17 cellular contexts compared by ENCODE assay signal in the genomic region with DNA sequence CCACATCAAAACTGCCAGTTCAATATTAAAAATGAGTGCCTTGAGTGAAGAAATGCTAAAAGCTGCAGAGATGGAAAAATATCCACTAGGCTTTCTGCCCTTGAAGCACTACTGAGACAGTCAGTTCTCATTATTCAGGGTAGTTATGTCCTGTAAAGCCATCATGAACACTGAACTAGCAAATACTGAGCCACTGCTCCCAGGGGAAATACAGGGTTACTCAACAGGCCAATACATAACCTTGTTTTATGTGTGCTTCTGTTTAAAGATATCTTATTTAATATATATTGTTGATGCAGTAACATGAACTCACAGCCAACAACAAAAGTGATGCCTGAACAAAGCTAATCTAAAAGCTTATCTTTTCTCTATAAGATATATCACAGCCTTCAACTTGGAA. TPM values are rescaled to one million over a fixed set of nuclear protein-coding genes. Genes with fewer than 3 reads are reported as not detected.
A peak's percentile ranks its signal among the peaks of the same experiment; 100 is the strongest.
DNase-seq lines count a peak whose midpoint lies in the region; ATAC-seq and TF ChIP-seq lines count a peak whose summit lies in the region.
"Had no signal": no experiment of that assay in that cellular context is flagged by ENCODE, and none has a peak within 500 bp of the region (broad histone marks: within the 10 kb centered on the region; RNA-seq: fewer than 3 reads in every experiment).

No MANE protein-coding gene starts in this region.

- no peak overlapping the region for H3K9ac ChIP-seq in SU-DHL-6 (ENCODE audit: low read length)
- no peak overlapping the region for H3K9ac ChIP-seq in smooth muscle cell (ENCODE audit: low read depth)
- no peak overlapping the region for H3K9ac ChIP-seq in H9 (ENCODE audit: extremely low read depth, insufficient read length, low read length)

- no peak overlapping the region for H4K91ac ChIP-seq in H9 (ENCODE audit: insufficient read length, low read depth, low read length)

- H2AFZ ChIP-seq in SU-DHL-6 (ENCODE audit: low read depth, low read length, severe bottlenecking), result no peak overlapping the region
- no peak overlapping the region for H2AFZ ChIP-seq in smooth muscle cell (ENCODE audit: low read depth)
- no peak overlapping the region for H2AFZ ChIP-seq in H9 (ENCODE audit: low read length)

- no peak for TF ChIP-seq CTCF in SU-DHL-6 (IDR thresholded peaks at IDR 0.05; ENCODE audit: insufficient read depth, low read length, poor library complexity, severe bottlenecking)
- TF ChIP-seq CTCF in fibroblast of pulmonary artery (IDR thresholded peaks at IDR 0.05; ENCODE audit: low read length, missing control alignments), result no peak
- no peak for TF ChIP-seq CTCF in smooth muscle cell (IDR thresholded peaks at IDR 0.05; ENCODE audit: borderline replicate concordance, insufficient read depth, poor library complexity, severe bottlenecking)
- no peak for TF ChIP-seq CTCF in H9 (conservative IDR thresholded peaks at IDR 0.05)

- H2AK5ac ChIP-seq in H9 (ENCODE audit: insufficient read length, low read length), result no peak overlapping the region

- H3F3A ChIP-seq in SU-DHL-6 (ENCODE audit: insufficient read depth) (peaks cover 10% of the 10 kb centered on the region; the same call in 1 of the 2 replicates), smooth muscle cell (ENCODE audit: low read depth) (no peaks in the 10 kb centered on the region)

- no peaks in the 10 kb centered on the region for H3K9me2 ChIP-seq in SU-DHL-6 (replicated peaks; ENCODE audit: insufficient read depth, low read length)

- peak overlapping the region; percentile 42; the same call in 1 of the 2 replicates for H3K27ac ChIP-seq in SU-DHL-6 (ENCODE audit: low read depth, low read length)
- H3K27ac ChIP-seq in smooth muscle cell (ENCODE audit: low read depth), result peak overlapping the region; percentile 51
- H3K27ac ChIP-seq in H9 (ENCODE audit: insufficient read length, low read depth, low read length), result no peak overlapping the region
- H3K27ac ChIP-seq: heart left ventricle, vagina had no signal

- H4K8ac ChIP-seq in H9 (replicated peaks; ENCODE audit: insufficient read length, low read depth, low read length), result no peak overlapping the region

- H3K23ac ChIP-seq in H9 (ENCODE audit: insufficient read length, low read depth, low read length), result no peak overlapping the region

- no peak overlapping the region for H3K4me3 Mint-ChIP-seq in activated naive CD4-positive, alpha-beta T cell treated with anti-CD3 and anti-CD28 coated beads, Interleukin-2, amount 50 U/mL, for 24 hours
- H3K4me3 Mint-ChIP-seq in H9, result no peak overlapping the region

- peaks cover 47% of the 10 kb centered on the region for H3K79me2 ChIP-seq in SU-DHL-6 (ENCODE audit: insufficient read depth, low read length)
- peaks cover 32% of the 10 kb centered on the region for H3K79me2 ChIP-seq in smooth muscle cell (ENCODE audit: low read depth)
- H3K79me2 ChIP-seq in H9 (ENCODE audit: insufficient read depth, low read length), result peaks cover 3% of the 10 kb centered on the region; the same call in 1 of the 2 replicates

- peak overlapping the region; percentile 0 for H3K27ac Mint-ChIP-seq in activated naive CD4-positive, alpha-beta T cell treated with anti-CD3 and anti-CD28 coated beads, Interleukin-2, amount 50 U/mL, for 24 hours
- H3K27ac Mint-ChIP-seq in H9, result 0 out of 7 replicates have a peak overlapping the region, but pooled peaks of 1 of the 3 experiments have one; percentile 87

- H4K5ac ChIP-seq in H9 (ENCODE audit: insufficient read length, low read depth, low read length), result no peak overlapping the region

- H3K4me1 ChIP-seq in smooth muscle cell (ENCODE audit: low read depth), result peaks cover 6% of the 10 kb centered on the region
- H3K4me1 ChIP-seq in H9 (ENCODE audit: insufficient read depth, low read length), result no peaks in the 10 kb centered on the region; the same call in 1 of the 2 replicates

- no peaks in the 10 kb centered on the region for H3K23me2 ChIP-seq in H9 (ENCODE audit: insufficient read length, low read depth, low read length, poor library complexity, severe bottlenecking)

- no peaks in the 10 kb centered on the region for H3K27me3 ChIP-seq in SU-DHL-6 (ENCODE audit: low read length)
- H3K27me3 ChIP-seq in smooth muscle cell (ENCODE audit: low read depth), result no peaks in the 10 kb centered on the region
- no peaks in the 10 kb centered on the region for H3K27me3 ChIP-seq in H9 (ENCODE audit: insufficient read depth, low read length)
- H3K27me3 ChIP-seq: heart left ventricle, vagina had no signal

- ATAC-seq in HG03045 (IDR thresholded peaks at IDR 0.05; ENCODE audit: unreplicated experiment), result no peak
- ATAC-seq: heart left ventricle, left ventricle myocardium superior had no signal

- no peaks in the 10 kb centered on the region for H3K9me3 ChIP-seq in SU-DHL-6 (ENCODE audit: insufficient read depth, low read length)
- no peaks in the 10 kb centered on the region for H3K9me3 ChIP-seq in smooth muscle cell (replicated peaks; ENCODE audit: low read depth)
- H3K9me3 ChIP-seq in H9 (ENCODE audit: control insufficient read depth, low read depth, low read length), result no peaks in the 10 kb centered on the region
- H3K9me3 ChIP-seq: heart left ventricle, vagina had no signal

- H3K4me3 ChIP-seq in SU-DHL-6 (ENCODE audit: insufficient read depth, low read length, poor library complexity, severe bottlenecking) (no peak overlapping the region), fibroblast of pulmonary artery (replicated peaks; ENCODE audit: low read depth, low read length) (no peak overlapping the region), smooth muscle cell (no peak overlapping the region)
- H3K4me3 ChIP-seq: heart left ventricle, vagina had no signal

- H3K4ac ChIP-seq in H9 (ENCODE audit: low read depth, low read length), result no peak overlapping the region

- no peak overlapping the region for H3K18ac ChIP-seq in H9 (ENCODE audit: insufficient read length, low read depth, low read length)

- no peak overlapping the region for H2BK5ac ChIP-seq in H9 (ENCODE audit: insufficient read length, low read length)

- H3K36me3 ChIP-seq in SU-DHL-6 (ENCODE audit: low read length) (0 out of 2 replicates have a peak, but pooled peaks cover 3% of the 10 kb centered on the region), smooth muscle cell (ENCODE audit: low read depth) (no peaks in the 10 kb centered on the region)

- H3K9me3 Mint-ChIP-seq in activated naive CD4-positive, alpha-beta T cell treated with anti-CD3 and anti-CD28 coated beads, Interleukin-2, amount 50 U/mL, for 24 hours, result no peaks in the 10 kb centered on the region
- H3K9me3 Mint-ChIP-seq in H9, result peaks cover 0 to 6% of the 10 kb centered on the region in 2 experiments; a peak in 1 of 5 replicates

- H3K36me3 Mint-ChIP-seq in activated naive CD4-positive, alpha-beta T cell treated with anti-CD3 and anti-CD28 coated beads, Interleukin-2, amount 50 U/mL, for 24 hours, result peaks cover 11% of the 10 kb centered on the region
- peaks cover 6 to 30% (median 21%) of the 10 kb centered on the region in 3 experiments; a peak in 6 of 7 replicates for H3K36me3 Mint-ChIP-seq in H9 (ENCODE audit: insufficient read depth in 1 of 3, low read depth in 3 of 3)

- H3T11ph ChIP-seq in H9 (ENCODE audit: low read length), result no peak overlapping the region

- H2BK12ac ChIP-seq in H9 (ENCODE audit: insufficient read length, low read depth, low read length), result no peak overlapping the region

- H3K56ac ChIP-seq in H9 (ENCODE audit: insufficient read length, low read depth, low read length), result no peak overlapping the region

- DNase-seq in activated naive CD4-positive, alpha-beta T cell treated with Interleukin-2 at 50 U/mL for 16 hours, result no peak
- peak; percentile 25 for DNase-seq in fibroblast of pulmonary artery (ENCODE audit: low read depth)
- no peak for DNase-seq in smooth muscle cell (lab: John Stamatoyannopoulos, UW; ENCODE audit: unreplicated experiment)
- DNase-seq in H9, result no peak
- DNase-seq in kidney tubule cell (ENCODE audit: low spot score), result no peak
- DNase-seq: activated T-cell treated with anti-CD3 and anti-CD28 coated beads, Interleukin-2, amount 50 U/mL, for 1 hour; DMS79; heart left ventricle; KG1; left ventricle myocardium superior; NCI-H146; NCI-H774; Right ventricle myocardium superior had no signal

- H4K20me1 ChIP-seq in SU-DHL-6 (ENCODE audit: low read depth, low read length), result no peaks in the 10 kb centered on the region
- no peaks in the 10 kb centered on the region for H4K20me1 ChIP-seq in smooth muscle cell (ENCODE audit: low read depth)
- H4K20me1 ChIP-seq in H9 (ENCODE audit: control insufficient read depth, insufficient read depth, insufficient read length), result no peaks in the 10 kb centered on the region

- no peak overlapping the region for H2BK15ac ChIP-seq in H9 (ENCODE audit: low read depth, low read length)

- peaks cover 45% of the 10 kb centered on the region for H3K4me1 Mint-ChIP-seq in activated naive CD4-positive, alpha-beta T cell treated with anti-CD3 and anti-CD28 coated beads, Interleukin-2, amount 50 U/mL, for 24 hours
- H3K4me1 Mint-ChIP-seq in H9, result peaks cover 3 to 10% of the 10 kb centered on the region in 2 experiments; a peak in 3 of 4 replicates

- H3K27me3 Mint-ChIP-seq in activated naive CD4-positive, alpha-beta T cell treated with anti-CD3 and anti-CD28 coated beads, Interleukin-2, amount 50 U/mL, for 24 hours, result no peaks in the 10 kb centered on the region
- no peaks in the 10 kb centered on the region for H3K27me3 Mint-ChIP-seq in H9 (ENCODE audit: low read depth)

- H3K14ac ChIP-seq in H9 (ENCODE audit: insufficient read depth, low read length), result no peak overlapping the region

- peak overlapping the region; percentile 35 for H3K4me2 ChIP-seq in SU-DHL-6 (ENCODE audit: low read depth, low read length, poor library complexity, severe bottlenecking)
- H3K4me2 ChIP-seq in smooth muscle cell, result no peak overlapping the region
- no peak overlapping the region for H3K4me2 ChIP-seq in H9 (ENCODE audit: insufficient read depth, insufficient read length, low read length)

- H2BK120ac ChIP-seq in H9 (ENCODE audit: low read depth, low read length, poor library complexity, severe bottlenecking), result no peak overlapping the region

- no peak overlapping the region for H2BK20ac ChIP-seq in H9 (ENCODE audit: low read depth, low read length, poor library complexity, severe bottlenecking)

- no peaks in the 10 kb centered on the region for H3K79me1 ChIP-seq in H9 (ENCODE audit: insufficient read depth, low read depth, low read length, poor library complexity, severe bottlenecking)

RNA-seq across cellular contexts. Expression of gene RAD52, which starts 3.3 kb away (rescaled TPM):
- 5.8 and 15.1 TPM in 2 replicates for total RNA-seq in smooth muscle cell
- polyA plus RNA-seq in smooth muscle cell, result 2.8 and 4.4 TPM in 2 replicates
- 15.3 and 18.2 TPM in 2 replicates for total RNA-seq in H9 (2021)

RNA-seq across cellular contexts. Expression of gene ERC1, which starts 44.8 kb away (rescaled TPM):
- total RNA-seq in smooth muscle cell (17.6 and 39.2 TPM in 2 replicates), H9 (2021) (48.0 and 51.2 TPM in 2 replicates)
- polyA plus RNA-seq in smooth muscle cell, result 13.8 and 22.9 TPM in 2 replicates
